27 cellular contexts compared by ENCODE assay signal in the genomic region with DNA sequence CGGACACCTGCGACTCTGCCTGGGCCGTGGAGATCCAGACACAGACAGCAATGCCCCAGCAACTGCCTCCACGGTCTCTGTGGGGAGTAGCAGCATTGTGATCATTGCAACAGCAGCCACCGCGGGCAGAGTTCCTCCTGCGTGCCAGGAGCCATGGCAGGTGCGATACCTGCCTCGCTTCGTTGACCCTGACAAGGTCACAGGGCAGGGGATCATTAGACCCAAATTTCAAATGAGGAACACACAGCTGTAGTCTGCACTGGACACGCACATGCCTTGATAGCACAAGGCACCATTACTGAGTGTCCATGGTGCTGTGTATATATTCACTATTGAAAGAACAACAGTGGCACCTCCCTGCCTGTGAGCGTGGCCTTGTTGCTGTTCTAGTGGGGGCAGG.
"Had no signal": no experiment of that assay in that cellular context is flagged by ENCODE, and none has a peak within 500 bp of the region (broad histone marks: within the 10 kb centered on the region; RNA-seq: fewer than 3 reads in every experiment).

No MANE protein-coding gene starts in this region.

- DNase-seq: activated CD4-positive, alpha-beta memory T cell treated with anti-CD3 and anti-CD28 coated beads, Interleukin-2, amount 10 ng/mL, durations not matched to agents 7 days and 5 days; activated CD4-positive, alpha-beta T cell treated with anti-CD3 and anti-CD28 coated beads for 1 hour; activated CD4-positive, alpha-beta T cell treated with anti-CD3 and anti-CD28 coated beads, Interleukin-2, amount 10 ng/mL, durations not matched to agents 7 days and 5 days; activated CD8-positive, alpha-beta memory T cell treated with anti-CD3 and anti-CD28 coated beads, Interleukin-2, amount 50 U/mL, for 48 hours; activated naive CD8-positive, alpha-beta T cell treated with anti-CD3 and anti-CD28 coated beads, Interleukin-2, amount 50 U/mL, for 24 hours; activated T-cell treated with anti-CD3 and anti-CD28 coated beads, Interleukin-2, amount 50 U/mL, for 24 hours; amygdala; caudate nucleus; immature natural killer cell; kidney glomerular epithelial cell; left lung; lower lobe of right lung; occipital lobe; psoas muscle; sigmoid colon; small intestine; stimulated activated CD4-positive, alpha-beta T cell treated with anti-CD3 and anti-CD28 coated beads, Interleukin-4, amount 100 ng/mL, for 24 hours; stomach; T-helper 2 cell; thyroid gland; upper lobe of left lung had no signal

- H3K9ac ChIP-seq: parathyroid adenoma had no signal

- H3K27me3 ChIP-seq: left lung, sigmoid colon, stomach, thyroid gland, upper lobe of left lung had no signal

- H3K4me3 ChIP-seq: left lung, lower lobe of right lung, psoas muscle, sigmoid colon, stomach, thyroid gland, upper lobe of left lung had no signal

- H3K27me3 Mint-ChIP-seq: activated CD4-positive, alpha-beta T cell treated with anti-CD3 and anti-CD28 coated beads, Interleukin-2, amount 10 ng/mL, durations not matched to agents 7 days and 5 days; activated naive CD4-positive, alpha-beta T cell treated with anti-CD3 and anti-CD28 coated beads, Interleukin-2, amount 50 U/mL, for 24 hours; activated naive CD8-positive, alpha-beta T cell treated with anti-CD3 and anti-CD28 coated beads, Interleukin-2, amount 50 U/mL, for 24 hours; activated T-cell treated with anti-CD3 and anti-CD28 coated beads, Interleukin-2, amount 50 U/mL, for 24 hours had no signal

- H3K4me3 Mint-ChIP-seq: activated CD4-positive, alpha-beta memory T cell treated with anti-CD3 and anti-CD28 coated beads, Interleukin-2, amount 10 ng/mL, durations not matched to agents 7 days and 5 days; activated CD4-positive, alpha-beta T cell treated with anti-CD3 and anti-CD28 coated beads, Interleukin-2, amount 10 ng/mL, durations not matched to agents 7 days and 5 days; activated naive CD4-positive, alpha-beta T cell treated with anti-CD3 and anti-CD28 coated beads, Interleukin-2, amount 50 U/mL, for 24 hours; activated naive CD8-positive, alpha-beta T cell treated with anti-CD3 and anti-CD28 coated beads, Interleukin-2, amount 50 U/mL, for 24 hours; activated T-cell treated with anti-CD3 and anti-CD28 coated beads, Interleukin-2, amount 50 U/mL, for 24 hours; immature natural killer cell; nephron; stimulated activated effector memory CD8-positive, alpha-beta T cell treated with anti-CD3 and anti-CD28 coated beads, Interleukin-12 subunit alpha, Interleukin-12 subunit beta, amount 100 ng/mL, for 72 hours; WTC11 had no signal

- H3K27ac ChIP-seq: left lung, lower lobe of right lung, parathyroid adenoma, psoas muscle, sigmoid colon, stomach, thyroid gland, upper lobe of left lung had no signal

- ATAC-seq: activated naive CD8-positive, alpha-beta T cell treated with anti-CD3 and anti-CD28 coated beads, Interleukin-2, amount 50 U/mL, for 24 hours; left lung; lower lobe of right lung; psoas muscle; stimulated activated effector memory CD8-positive, alpha-beta T cell treated with anti-CD3 and anti-CD28 coated beads, Interleukin-12 subunit alpha, Interleukin-12 subunit beta, amount 100 ng/mL, for 72 hours had no signal

- H3K36me3 Mint-ChIP-seq: activated naive CD4-positive, alpha-beta T cell treated with anti-CD3 and anti-CD28 coated beads, Interleukin-2, amount 50 U/mL, for 24 hours; immature natural killer cell; stimulated activated effector memory CD8-positive, alpha-beta T cell treated with anti-CD3 and anti-CD28 coated beads, Interleukin-12 subunit alpha, Interleukin-12 subunit beta, amount 100 ng/mL, for 72 hours; WTC11 had no signal

- H3K4me1 Mint-ChIP-seq: activated CD4-positive, alpha-beta memory T cell treated with anti-CD3 and anti-CD28 coated beads, Interleukin-2, amount 10 ng/mL, durations not matched to agents 7 days and 5 days; activated CD4-positive, alpha-beta T cell treated with anti-CD3 and anti-CD28 coated beads, Interleukin-2, amount 10 ng/mL, durations not matched to agents 7 days and 5 days; activated naive CD4-positive, alpha-beta T cell treated with anti-CD3 and anti-CD28 coated beads, Interleukin-2, amount 50 U/mL, for 24 hours; activated naive CD8-positive, alpha-beta T cell treated with anti-CD3 and anti-CD28 coated beads, Interleukin-2, amount 50 U/mL, for 24 hours; immature natural killer cell; stimulated activated effector memory CD8-positive, alpha-beta T cell treated with anti-CD3 and anti-CD28 coated beads, Interleukin-12 subunit alpha, Interleukin-12 subunit beta, amount 100 ng/mL, for 72 hours had no signal

- H3K4me1 ChIP-seq: parathyroid adenoma, thyroid gland had no signal

- H3K9me3 Mint-ChIP-seq: activated CD4-positive, alpha-beta memory T cell treated with anti-CD3 and anti-CD28 coated beads, Interleukin-2, amount 10 ng/mL, durations not matched to agents 7 days and 5 days; activated CD4-positive, alpha-beta T cell treated with anti-CD3 and anti-CD28 coated beads, Interleukin-2, amount 10 ng/mL, durations not matched to agents 7 days and 5 days; activated naive CD4-positive, alpha-beta T cell treated with anti-CD3 and anti-CD28 coated beads, Interleukin-2, amount 50 U/mL, for 24 hours; activated naive CD8-positive, alpha-beta T cell treated with anti-CD3 and anti-CD28 coated beads, Interleukin-2, amount 50 U/mL, for 24 hours; activated T-cell treated with anti-CD3 and anti-CD28 coated beads, Interleukin-2, amount 50 U/mL, for 24 hours; activated T-helper 2 cell treated with anti-CD3 and anti-CD28 coated beads, Interferon-gamma antibody, Interleukin-2, Interleukin-4, amounts not matched to agents 10 μg/mL and 5 μg/mL and 100 μg/mL, durations not matched to agents 14 hours and 24 hours and 36 hours; immature natural killer cell; nephron; stimulated activated effector memory CD8-positive, alpha-beta T cell treated with anti-CD3 and anti-CD28 coated beads, Interleukin-12 subunit alpha, Interleukin-12 subunit beta, amount 100 ng/mL, for 72 hours; WTC11 had no signal

- H3K36me3 ChIP-seq: left lung, lower lobe of right lung, sigmoid colon, stomach, thyroid gland, upper lobe of left lung had no signal

- H3K27ac Mint-ChIP-seq: activated CD4-positive, alpha-beta memory T cell treated with anti-CD3 and anti-CD28 coated beads, Interleukin-2, amount 10 ng/mL, durations not matched to agents 7 days and 5 days; activated CD4-positive, alpha-beta T cell treated with anti-CD3 and anti-CD28 coated beads, Interleukin-2, amount 10 ng/mL, durations not matched to agents 7 days and 5 days; activated naive CD4-positive, alpha-beta T cell treated with anti-CD3 and anti-CD28 coated beads, Interleukin-2, amount 50 U/mL, for 24 hours; activated naive CD8-positive, alpha-beta T cell treated with anti-CD3 and anti-CD28 coated beads, Interleukin-2, amount 50 U/mL, for 24 hours; activated T-cell treated with anti-CD3 and anti-CD28 coated beads, Interleukin-2, amount 50 U/mL, for 24 hours; activated T-helper 2 cell treated with anti-CD3 and anti-CD28 coated beads, Interferon-gamma antibody, Interleukin-2, Interleukin-4, amounts not matched to agents 10 μg/mL and 5 μg/mL and 100 μg/mL, durations not matched to agents 14 hours and 24 hours and 36 hours; immature natural killer cell; nephron; stimulated activated effector memory CD8-positive, alpha-beta T cell treated with anti-CD3 and anti-CD28 coated beads, Interleukin-12 subunit alpha, Interleukin-12 subunit beta, amount 100 ng/mL, for 72 hours had no signal

- H3K79me2 ChIP-seq: parathyroid adenoma had no signal

- H3K9me3 ChIP-seq: left lung, lower lobe of right lung, psoas muscle, sigmoid colon, stomach, thyroid gland, upper lobe of left lung had no signal
